In the genomic region with DNA sequence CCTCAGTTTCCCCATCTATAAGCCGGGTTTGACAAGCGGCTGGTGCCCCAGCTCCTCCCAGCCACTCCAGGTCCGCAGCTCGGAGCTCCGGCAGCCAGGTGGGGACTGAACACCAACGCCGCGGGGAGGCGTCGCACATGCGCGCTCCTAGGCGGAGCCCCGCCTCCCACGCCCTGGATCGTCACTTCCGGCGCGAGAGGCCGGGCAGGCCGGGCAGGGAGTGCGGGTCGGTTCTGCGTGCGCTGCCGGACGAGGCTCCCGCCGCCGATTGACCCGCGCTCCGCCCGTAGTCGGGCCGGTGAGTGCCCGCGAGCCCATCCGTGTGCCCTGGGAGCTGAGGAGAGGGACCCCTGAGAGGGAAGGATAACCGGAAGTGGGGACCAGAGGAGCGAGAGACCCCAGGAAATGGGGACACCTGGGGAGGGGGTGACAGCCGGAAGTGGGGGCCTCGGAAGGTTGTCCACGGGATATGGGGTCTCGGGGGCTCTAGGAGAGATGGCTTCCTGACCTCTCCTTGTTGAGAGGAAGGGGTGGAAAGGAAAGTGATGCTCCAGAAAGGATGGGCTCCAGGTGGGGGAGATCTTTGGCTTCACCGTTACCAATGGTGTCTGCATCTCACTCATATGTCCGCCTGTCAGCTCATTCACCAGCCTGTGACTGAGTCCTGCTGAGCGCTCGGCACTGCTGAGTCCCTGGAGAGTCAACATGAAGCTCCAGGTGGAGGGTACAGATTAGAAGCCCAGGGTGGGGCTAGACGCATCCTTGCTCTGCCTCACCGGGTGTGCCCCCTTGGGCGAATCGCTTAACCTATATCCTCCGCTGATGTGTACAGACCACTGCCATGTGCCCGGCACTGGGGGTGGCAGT, we compare ENCODE assay signal across 1 cellular context.
A peak's percentile ranks its signal among the peaks of the same experiment; 100 is the strongest.
TF ChIP-seq lines count a peak whose summit lies in the region.

TTPAL (plus strand) TSS at position 181 of the 867 bp plus-strand sequence. CDS start 4,126 bp downstream, outside the sequence.

TF ChIP-seq in GM12878, 131 proteins besides CTCF, POLR2A, EP300 and RAD21 (continued from another document):
- TF ChIP-seq, protein P1, sequence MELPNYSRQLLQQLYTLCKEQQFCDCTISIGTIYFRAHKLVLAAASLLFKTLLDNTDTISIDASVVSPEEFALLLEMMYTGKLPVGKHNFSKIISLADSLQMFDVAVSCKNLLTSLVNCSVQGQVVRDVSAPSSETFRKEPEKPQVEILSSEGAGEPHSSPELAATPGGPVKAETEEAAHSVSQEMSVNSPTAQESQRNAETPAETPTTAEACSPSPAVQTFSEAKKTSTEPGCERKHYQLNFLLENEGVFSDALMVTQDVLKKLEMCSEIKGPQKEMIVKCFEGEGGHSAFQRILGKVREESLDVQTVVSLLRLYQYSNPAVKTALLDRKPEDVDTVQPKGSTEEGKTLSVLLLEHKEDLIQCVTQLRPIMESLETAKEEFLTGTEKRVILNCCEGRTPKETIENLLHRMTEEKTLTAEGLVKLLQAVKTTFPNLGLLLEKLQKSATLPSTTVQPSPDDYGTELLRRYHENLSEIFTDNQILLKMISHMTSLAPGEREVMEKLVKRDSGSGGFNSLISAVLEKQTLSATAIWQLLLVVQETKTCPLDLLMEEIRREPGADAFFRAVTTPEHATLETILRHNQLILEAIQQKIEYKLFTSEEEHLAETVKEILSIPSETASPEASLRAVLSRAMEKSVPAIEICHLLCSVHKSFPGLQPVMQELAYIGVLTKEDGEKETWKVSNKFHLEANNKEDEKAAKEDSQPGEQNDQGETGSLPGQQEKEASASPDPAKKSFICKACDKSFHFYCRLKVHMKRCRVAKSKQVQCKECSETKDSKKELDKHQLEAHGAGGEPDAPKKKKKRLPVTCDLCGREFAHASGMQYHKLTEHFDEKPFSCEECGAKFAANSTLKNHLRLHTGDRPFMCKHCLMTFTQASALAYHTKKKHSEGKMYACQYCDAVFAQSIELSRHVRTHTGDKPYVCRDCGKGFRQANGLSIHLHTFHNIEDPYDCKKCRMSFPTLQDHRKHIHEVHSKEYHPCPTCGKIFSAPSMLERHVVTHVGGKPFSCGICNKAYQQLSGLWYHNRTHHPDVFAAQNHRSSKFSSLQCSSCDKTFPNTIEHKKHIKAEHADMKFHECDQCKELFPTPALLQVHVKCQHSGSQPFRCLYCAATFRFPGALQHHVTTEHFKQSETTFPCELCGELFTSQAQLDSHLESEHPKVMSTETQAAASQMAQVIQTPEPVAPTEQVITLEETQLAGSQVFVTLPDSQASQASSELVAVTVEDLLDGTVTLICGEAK (IDR thresholded peaks at IDR 0.05; ENCODE audit: borderline replicate concordance) = peak; percentile 85
- TF ChIP-seq CREB1 (IDR thresholded peaks at IDR 0.05; ENCODE audit: low read depth) (peak; percentile 90), STAT1 (conservative IDR thresholded peaks at IDR 0.05) (no peak), ETV6 (conservative IDR thresholded peaks at IDR 0.05 in 1 of 2, IDR thresholded peaks at IDR 0.05 in 1 of 2; ENCODE audit: borderline replicate concordance in 1 of 2, low read depth in 1 of 2) (no peak), NRF1 (conservative IDR thresholded peaks at IDR 0.05; ENCODE audit: low read depth, low read length) (peak; percentile 45; the same call in 1 of the 2 replicates), CHD4 (IDR thresholded peaks at IDR 0.05) (no peak), ZSCAN29 (IDR thresholded peaks at IDR 0.05) (no peak), IKZF2 (IDR thresholded peaks at IDR 0.05) (peak; percentile 23 to 44; a peak in 1 of 4 replicates), RCOR1 (conservative IDR thresholded peaks at IDR 0.05; ENCODE audit: low read depth, low read length) (no peak)
